8 cellular contexts compared by ENCODE assay signal in genomic region chr12:56221757-56222530, GRCh38. TPM values are rescaled to one million over a fixed set of nuclear protein-coding genes. Genes with fewer than 3 reads are reported as not detected.
A peak's percentile ranks its signal among the peaks of the same experiment; 100 is the strongest.
DNase-seq lines count a peak whose midpoint lies in the region; ATAC-seq lines count a peak whose summit lies in the region.

TSS of gene RNF41 (minus strand) at chr12:56221922. CDS start at chr12:56214047, 7,875 bp downstream.

- H3K27me3 ChIP-seq in CD8-positive, alpha-beta memory T cell (ENCODE audit: insufficient read depth, low read length, poor library complexity, severe bottlenecking): no peaks in the 10 kb centered on the region

- peak; percentile 69 for ATAC-seq in GM19468 (IDR thresholded peaks at IDR 0.05; ENCODE audit: extremely low read depth, unreplicated experiment)

- H3K36me3 Mint-ChIP-seq in CD8-positive, alpha-beta memory T cell: peaks cover 0 to 20% (median 0%) of the 10 kb centered on the region in 3 donors

- peaks cover 34% of the 10 kb centered on the region for H3K4me1 ChIP-seq in CD8-positive, alpha-beta memory T cell (ENCODE audit: insufficient read depth, low read length)

- H3K9me3 Mint-ChIP-seq in CD8-positive, alpha-beta memory T cell: no peaks in the 10 kb centered on the region

- H3K4me3 ChIP-seq in CD8-positive, alpha-beta memory T cell (ENCODE audit: low read length): peak within 1 kb of the TSS; percentile 89

- peak within 1 kb of the TSS; percentile 99 to 100 (median 100) for H3K27ac Mint-ChIP-seq in CD8-positive, alpha-beta memory T cell

- H3K4me1 Mint-ChIP-seq in CD8-positive, alpha-beta memory T cell: peaks cover 42 to 55% (median 53%) of the 10 kb centered on the region in 3 donors

- POLR2A ChIA-PET in CD8-positive, alpha-beta memory T cell (lab: Charles Lee): interaction anchor here (0.7 to 2.2 kb wide), 16 partner anchors 30 to 408 kb away, joined by 3 to 16 read pairs (median 4); partner anchors contain the start of genes ANKRD52, BAZ2A, COQ10A and ESYT1

- peak; percentile 89 to 95 (median 92) for DNase-seq in CD8-positive, alpha-beta memory T cell
- DNase-seq in HS-5 (ENCODE audit: low read depth) (peak; percentile 91), lung microvascular endothelial cell (ENCODE audit: low read depth in 2 of 2) (peak; percentile 92 to 99)
- DNase-seq in NK-92 treated with Interleukin-12 subunit alpha and Interleukin-12 subunit beta, amount 100 ng/mL, for 24 hours (lab: John Stamatoyannopoulos, UW): peak; percentile 85
- peak; percentile 96 for DNase-seq in activated CD8-positive, alpha-beta memory T cell treated with anti-CD3 and anti-CD28 coated beads for 24 hours
- peak; percentile 82 for DNase-seq in effector CD8-positive, alpha-beta T cell (lab: John Stamatoyannopoulos, UW)
- peak; percentile 81 to 91 (median 81) for DNase-seq in stimulated activated CD4-positive, alpha-beta T cell treated with anti-CD3 and anti-CD28 coated beads, TNF-alpha, amount 100 ng/mL, for 48 hours (ENCODE audit: low read depth in 3 of 3)

- H3K9me3 ChIP-seq in CD8-positive, alpha-beta memory T cell (ENCODE audit: low read length): no peaks in the 10 kb centered on the region

- H3K4me3 Mint-ChIP-seq in CD8-positive, alpha-beta memory T cell: peak within 1 kb of the TSS; percentile 89 to 99 (median 97)

- H3K27me3 Mint-ChIP-seq in CD8-positive, alpha-beta memory T cell: peaks cover 0 to 2% of the 10 kb centered on the region in 2 donors

- no peaks in the 10 kb centered on the region for H3K36me3 ChIP-seq in CD8-positive, alpha-beta memory T cell (ENCODE audit: insufficient read depth, low read length)

- CTCF ChIA-PET in CD8-positive, alpha-beta memory T cell (lab: Charles Lee): interaction anchor here (0.6 to 3.1 kb wide), 25 partner anchors 8 to 282 kb away, joined by 3 to 42 read pairs (median 4); partner anchors contain the start of genes ANKRD52, ESYT1, PAN2 and RPL41

- H3K27ac ChIP-seq in CD8-positive, alpha-beta memory T cell (ENCODE audit: low read depth, low read length): peak within 1 kb of the TSS; percentile 96

RNA-seq across cellular contexts. Expression of gene RNF41, which starts in this region (rescaled TPM):
- total RNA-seq in CD8-positive, alpha-beta memory T cell: 10 to 100 TPM; 41.2 to 42.3 TPM
- 47.4 TPM for polyA plus RNA-seq in CD8-positive, alpha-beta memory T cell
- total RNA-seq in lung microvascular endothelial cell: 42.5 and 73.0 TPM in 2 replicates

Comparison
In these comparisons a context has a peak if more than half of its experiments do, and no peak if none do; other contexts are left out.
1. Peak in every context shown above with its lines: DNase-seq, ATAC-seq, H3K4me3 ChIP-seq and H3K27ac ChIP-seq.